In the genomic region with DNA sequence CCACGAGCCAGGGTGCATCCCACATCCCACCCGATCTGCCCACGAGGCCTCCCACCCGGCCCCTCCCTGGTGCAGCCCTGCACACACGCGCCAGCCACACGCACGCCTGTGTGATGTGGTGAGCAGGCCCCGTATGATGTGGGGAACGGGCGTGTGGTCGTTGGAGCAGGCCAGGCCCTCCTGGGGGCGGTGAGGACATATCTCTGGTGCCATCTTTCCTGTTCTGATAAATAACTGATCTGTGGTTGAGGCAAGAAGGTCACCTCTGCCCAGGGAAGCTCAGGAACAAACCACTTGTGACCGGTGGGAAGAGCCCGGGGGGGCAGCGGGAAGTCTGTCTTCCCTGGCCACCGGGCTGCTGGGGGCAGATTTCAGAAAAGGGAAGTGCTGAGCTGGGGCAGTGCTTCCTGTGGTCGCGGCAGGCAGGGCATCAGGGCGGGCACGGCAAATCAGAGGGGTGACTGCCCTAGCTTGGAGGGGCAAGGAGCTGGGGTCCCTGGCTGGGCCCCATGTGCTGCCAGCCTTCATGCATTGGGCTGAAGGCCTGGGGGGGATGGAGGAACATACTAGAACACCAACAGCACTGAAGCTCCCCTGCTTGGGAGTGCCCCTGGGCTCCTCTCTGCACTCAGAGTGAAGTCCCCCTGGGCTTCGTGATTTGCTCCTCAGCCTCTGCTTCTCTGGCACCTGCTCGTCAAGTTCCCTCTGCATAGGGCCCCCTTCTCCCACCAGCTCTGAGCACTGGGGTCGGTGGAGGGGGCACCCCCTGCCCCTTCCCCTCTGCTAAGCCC, we compare ENCODE assay signal across 13 cellular contexts. TPM values are rescaled to one million over a fixed set of nuclear protein-coding genes. Genes with fewer than 3 reads are reported as not detected.
DNase-seq lines count a peak whose midpoint lies in the region; ATAC-seq lines count a peak whose summit lies in the region.
"Had no signal": no experiment of that assay in that cellular context is flagged by ENCODE, and none has a peak within 500 bp of the region (broad histone marks: within the 10 kb centered on the region; RNA-seq: fewer than 3 reads in every experiment).

No MANE protein-coding gene starts in this region.

- peaks cover 4% of the 10 kb centered on the region for H3K4me1 Mint-ChIP-seq in T-helper 2 cell treated with Interferon-gamma antibody and Interleukin-4, amounts not matched to agents 5 μg/mL and 100 μg/mL, for 36 hours (ENCODE audit: low read depth)
- peaks cover 13% of the 10 kb centered on the region for H3K4me1 Mint-ChIP-seq in activated CD4-positive, alpha-beta memory T cell treated with anti-CD3 and anti-CD28 coated beads, Interleukin-2, amount 10 ng/mL, durations not matched to agents 7 days and 5 days

- POLR2A ChIA-PET in activated CD4-positive, alpha-beta memory T cell treated with anti-CD3 and anti-CD28 coated beads, Interleukin-2, amount 10 ng/mL, durations not matched to agents 7 days and 5 days (lab: Charles Lee), result no interaction called here

- no peak overlapping the region for H3K27ac Mint-ChIP-seq in T-helper 2 cell treated with Interferon-gamma antibody and Interleukin-4, amounts not matched to agents 5 μg/mL and 100 μg/mL, for 36 hours
- H3K27ac Mint-ChIP-seq in activated CD4-positive, alpha-beta memory T cell treated with anti-CD3 and anti-CD28 coated beads, Interleukin-2, amount 10 ng/mL, durations not matched to agents 7 days and 5 days, result no peak overlapping the region
- H3K27ac Mint-ChIP-seq: activated T-helper 1 cell treated with anti-CD3 and anti-CD28 coated beads, Interleukin-12 subunit alpha, Interleukin-12 subunit beta, Interleukin-2, Interleukin-4 antibody, amounts not matched to agents 30 ng/mL and 10 ng/mL and 1 ng/mL, durations not matched to agents 14 hours and 24 hours and 36 hours; IgD-negative memory B cell; WTC11 had no signal

- peak overlapping the region; percentile 46 for H3K4me3 Mint-ChIP-seq in T-helper 2 cell treated with Interferon-gamma antibody and Interleukin-4, amounts not matched to agents 5 μg/mL and 100 μg/mL, for 36 hours
- no peak overlapping the region for H3K4me3 Mint-ChIP-seq in activated CD4-positive, alpha-beta memory T cell treated with anti-CD3 and anti-CD28 coated beads, Interleukin-2, amount 10 ng/mL, durations not matched to agents 7 days and 5 days
- H3K4me3 Mint-ChIP-seq: activated T-helper 1 cell treated with anti-CD3 and anti-CD28 coated beads, Interleukin-12 subunit alpha, Interleukin-12 subunit beta, Interleukin-2, Interleukin-4 antibody, amounts not matched to agents 30 ng/mL and 10 ng/mL and 1 ng/mL, durations not matched to agents 14 hours and 24 hours and 36 hours; WTC11 had no signal

- intact Hi-C loops in left cardiac atrium (cut with DNase I) (no loop called here), sciatic nerve (cut with DNase I) (no loop called here)

- peaks cover 5% of the 10 kb centered on the region for H3K27me3 Mint-ChIP-seq in T-helper 2 cell treated with Interferon-gamma antibody and Interleukin-4, amounts not matched to agents 5 μg/mL and 100 μg/mL, for 36 hours (ENCODE audit: low read depth)
- H3K27me3 Mint-ChIP-seq in activated CD4-positive, alpha-beta memory T cell treated with anti-CD3 and anti-CD28 coated beads, Interleukin-2, amount 10 ng/mL, durations not matched to agents 7 days and 5 days, result peaks cover 13% of the 10 kb centered on the region

- no peaks in the 10 kb centered on the region for H3K9me3 Mint-ChIP-seq in T-helper 2 cell treated with Interferon-gamma antibody and Interleukin-4, amounts not matched to agents 5 μg/mL and 100 μg/mL, for 36 hours
- H3K9me3 Mint-ChIP-seq in activated CD4-positive, alpha-beta memory T cell treated with anti-CD3 and anti-CD28 coated beads, Interleukin-2, amount 10 ng/mL, durations not matched to agents 7 days and 5 days, result peaks cover 3% of the 10 kb centered on the region

- DNase-seq in SIG-M5 treated with dmso at 0.1 percent for 504 hours (lab: John Stamatoyannopoulos, UW; ENCODE audit: unreplicated experiment) (peak; percentile 83), SIG-M5 (lab: John Stamatoyannopoulos, UW) (no peak), left cardiac atrium (peak; percentile 42), sciatic nerve (ENCODE audit: low spot score) (no peak), HT-29 (ENCODE audit: low spot score) (no peak), NCI-H2171 treated with DMSO at 0.1 percent for 48 hours (lab: John Stamatoyannopoulos, UW) (no peak)
- no peak for DNase-seq in T-helper 2 cell treated with Interferon-gamma antibody and Interleukin-4, amounts not matched to agents 5 μg/mL and 100 μg/mL, for 36 hours (ENCODE audit: low spot score)
- DNase-seq in activated CD4-positive, alpha-beta memory T cell treated with anti-CD3 and anti-CD28 coated beads, Interleukin-2, amount 10 ng/mL, durations not matched to agents 7 days and 5 days, result no peak
- DNase-seq: GOT3 had no signal

- CTCF ChIA-PET in activated CD4-positive, alpha-beta memory T cell treated with anti-CD3 and anti-CD28 coated beads, Interleukin-2, amount 10 ng/mL, durations not matched to agents 7 days and 5 days (lab: Charles Lee), result no interaction called here

- ATAC-seq in left cardiac atrium (peak; percentile 36 to 55), sciatic nerve (peak; percentile 62)

- no peaks in the 10 kb centered on the region for H3K36me3 Mint-ChIP-seq in T-helper 2 cell treated with Interferon-gamma antibody and Interleukin-4, amounts not matched to agents 5 μg/mL and 100 μg/mL, for 36 hours (ENCODE audit: low read depth)
- H3K36me3 Mint-ChIP-seq in activated CD4-positive, alpha-beta memory T cell treated with anti-CD3 and anti-CD28 coated beads, Interleukin-2, amount 10 ng/mL, durations not matched to agents 7 days and 5 days (ENCODE audit: low read depth), result no peaks in the 10 kb centered on the region

RNA-seq across cellular contexts. Expression of gene SLC7A10, which starts 35.2 kb away (rescaled TPM):
- total RNA-seq in left cardiac atrium (1 to 10 TPM in 1 of 2 donors, under 1 TPM in 1; 0.58 to 4.0 TPM), sciatic nerve (9.0 TPM)
- total RNA-seq in activated CD4-positive, alpha-beta memory T cell treated with anti-CD3 and anti-CD28 coated beads, Interleukin-2, amount 10 ng/mL, durations not matched to agents 7 days and 5 days, result not detected
- not detected in 2 replicates for total RNA-seq in HT-29 (2014; rRNA removed; shearing (Covaris generic))
- total RNA-seq: activated T-helper 1 cell treated with anti-CD3 and anti-CD28 coated beads, Interleukin-12 subunit alpha, Interleukin-12 subunit beta, Interleukin-2, Interleukin-4 antibody, amounts not matched to agents 30 ng/mL and 10 ng/mL and 1 ng/mL, durations not matched to agents 14 hours and 24 hours and 36 hours; RPMI7951 had no signal

RNA-seq across cellular contexts. Expression of gene CEBPA, which starts 41.5 kb away (rescaled TPM):
- total RNA-seq in left cardiac atrium (10 to 100 TPM; 21.0 to 41.8 TPM), sciatic nerve (20.4 TPM)
- total RNA-seq in activated CD4-positive, alpha-beta memory T cell treated with anti-CD3 and anti-CD28 coated beads, Interleukin-2, amount 10 ng/mL, durations not matched to agents 7 days and 5 days, result under 1 TPM; 0.18 to 0.20 TPM
- total RNA-seq in HT-29 (2014; rRNA removed; shearing (Covaris generic)), result 16.9 and 21.3 TPM in 2 replicates
- total RNA-seq: RPMI7951 had no signal

Comparison
In these comparisons a context has a peak if more than half of its experiments do, and no peak if none do; other contexts are left out.
1. DNase-seq: peak in SIG-M5 treated with dmso at 0.1 percent for 504 hours (single experiment) and left cardiac atrium (single experiment); none in SIG-M5 (single experiment), T-helper 2 cell treated with Interferon-gamma antibody and Interleukin-4, amounts not matched to agents 5 μg/mL and 100 μg/mL, for 36 hours (single experiment), sciatic nerve (single experiment), activated CD4-positive, alpha-beta memory T cell treated with anti-CD3 and anti-CD28 coated beads, Interleukin-2, amount 10 ng/mL, durations not matched to agents 7 days and 5 days (single experiment), HT-29 (single experiment) and NCI-H2171 treated with DMSO at 0.1 percent for 48 hours (single experiment).
2. RNA of gene CEBPA, which starts 41.5 kb away (total RNA-seq): 21.0 to 41.8 TPM in left cardiac atrium, 20.4 TPM in sciatic nerve (single experiment) and 16.9 to 21.3 TPM in HT-29; 0.18 to 0.20 TPM in activated CD4-positive, alpha-beta memory T cell treated with anti-CD3 and anti-CD28 coated beads, Interleukin-2, amount 10 ng/mL, durations not matched to agents 7 days and 5 days; every median in the first group is over 10 times any median in the second.